In genomic region chr6:99305021-99305554, GRCh38 we compare ENCODE assay signal across 15 cellular contexts.
"Had no signal": no experiment of that assay in that cellular context is flagged by ENCODE, and none has a peak within 500 bp of the region (broad histone marks: within the 10 kb centered on the region; RNA-seq: fewer than 3 reads in every experiment).

No MANE protein-coding gene starts in this region.

- DNase-seq: activated CD4-positive, alpha-beta T cell treated with anti-CD3 and anti-CD28 coated beads for 1 hour; activated CD4-positive, alpha-beta T cell treated with anti-CD3 and anti-CD28 coated beads, Interleukin-2, amount 50 U/mL, for 48 hours; activated CD8-positive, alpha-beta memory T cell treated with anti-CD3 and anti-CD28 coated beads, Interleukin-2, amount 10 ng/mL, durations not matched to agents 7 days and 5 days; activated effector memory CD4-positive, alpha-beta T cell treated with Interleukin-2 at 50 U/mL for 16 hours; activated T-cell treated with anti-CD3 and anti-CD28 coated beads, Interleukin-2, amount 50 U/mL, for 24 hours; amygdala; dermis blood vessel endothelial cell; hypothalamus; left cardiac atrium; midbrain; ovary; stimulated activated CD4-positive, alpha-beta T cell treated with anti-CD3 and anti-CD28 coated beads, Interleukin-12 subunit alpha, Interleukin-12 subunit beta, amount 100 ng/mL, for 4 hours; stimulated activated naive CD4-positive, alpha-beta T cell; trophoblast cell had no signal

- ATAC-seq: activated CD8-positive, alpha-beta memory T cell treated with anti-CD3 and anti-CD28 coated beads, Interleukin-2, amount 10 ng/mL, durations not matched to agents 7 days and 5 days; esophagus mucosa; left cardiac atrium had no signal
